In the genomic region with DNA sequence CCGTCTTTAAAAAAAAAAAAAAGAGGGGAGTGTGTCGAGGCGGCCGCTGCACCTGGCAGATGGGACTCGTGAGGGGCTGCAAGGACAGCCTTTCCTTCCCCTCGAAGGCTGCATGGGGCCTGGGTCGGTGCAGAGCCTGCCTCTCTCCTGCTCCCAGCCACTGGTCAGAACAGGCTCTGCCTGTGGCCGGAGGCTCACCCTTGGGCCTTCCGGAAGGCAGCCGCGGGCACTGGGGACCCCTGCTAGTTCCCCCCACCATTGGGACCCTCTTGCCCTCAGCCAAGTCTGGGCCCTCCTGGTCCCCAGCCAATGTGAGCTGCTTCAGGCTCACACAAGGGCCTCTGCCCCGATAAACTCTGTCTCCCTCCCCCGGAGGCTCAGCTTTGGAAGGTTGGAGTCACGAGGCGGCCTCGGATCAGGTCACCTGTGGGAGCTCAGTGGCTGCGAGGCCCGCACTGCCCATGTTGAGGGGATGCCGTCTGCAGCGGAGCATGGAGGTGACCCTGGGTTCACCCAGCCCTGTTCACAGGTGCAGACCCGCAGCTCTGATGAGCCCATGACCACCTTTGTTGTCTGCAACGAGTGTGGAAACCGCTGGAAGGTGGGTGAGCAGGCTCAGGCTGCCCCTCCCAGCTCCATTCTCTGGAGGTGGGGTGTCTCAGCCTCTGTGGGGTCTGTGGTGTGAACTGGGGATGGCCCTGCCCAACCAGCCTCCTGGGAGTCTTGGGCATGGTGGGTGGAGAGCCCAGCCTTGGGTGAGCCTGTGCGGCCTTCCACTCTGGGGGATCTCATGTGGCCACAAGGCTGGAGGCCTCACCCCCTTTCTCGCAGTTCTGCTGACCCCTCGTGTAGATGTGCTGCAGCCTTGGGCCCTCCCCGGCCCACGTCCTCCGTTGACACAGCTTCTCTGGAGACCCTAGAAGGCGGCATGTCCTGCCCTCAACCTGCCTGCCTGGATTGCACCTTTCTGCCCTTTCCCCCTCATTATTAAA, we compare ENCODE assay signal across 1 cellular context.
A peak's percentile ranks its signal among the peaks of the same experiment; 100 is the strongest.
TF ChIP-seq lines count a peak whose summit lies in the region.

No MANE protein-coding gene starts in this region.

TF ChIP-seq in K562, 482 proteins besides CTCF, POLR2A, EP300 and RAD21:
- no peak for TF ChIP-seq CREM (IDR thresholded peaks at IDR 0.05; ENCODE audit: low read depth)
- 0 out of 2 replicates have a peak, but pooled peaks have one; percentile 27 for TF ChIP-seq RBFOX2 (IDR thresholded peaks at IDR 0.05; ENCODE audit: low read depth, low read length)
- TF ChIP-seq, protein P1, sequence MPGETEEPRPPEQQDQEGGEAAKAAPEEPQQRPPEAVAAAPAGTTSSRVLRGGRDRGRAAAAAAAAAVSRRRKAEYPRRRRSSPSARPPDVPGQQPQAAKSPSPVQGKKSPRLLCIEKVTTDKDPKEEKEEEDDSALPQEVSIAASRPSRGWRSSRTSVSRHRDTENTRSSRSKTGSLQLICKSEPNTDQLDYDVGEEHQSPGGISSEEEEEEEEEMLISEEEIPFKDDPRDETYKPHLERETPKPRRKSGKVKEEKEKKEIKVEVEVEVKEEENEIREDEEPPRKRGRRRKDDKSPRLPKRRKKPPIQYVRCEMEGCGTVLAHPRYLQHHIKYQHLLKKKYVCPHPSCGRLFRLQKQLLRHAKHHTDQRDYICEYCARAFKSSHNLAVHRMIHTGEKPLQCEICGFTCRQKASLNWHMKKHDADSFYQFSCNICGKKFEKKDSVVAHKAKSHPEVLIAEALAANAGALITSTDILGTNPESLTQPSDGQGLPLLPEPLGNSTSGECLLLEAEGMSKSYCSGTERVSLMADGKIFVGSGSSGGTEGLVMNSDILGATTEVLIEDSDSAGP (CRISPR knock-in tag; IDR thresholded peaks at IDR 0.05) = no peak
- peak; percentile 57 for TF ChIP-seq POLR2G (IDR thresholded peaks at IDR 0.05; ENCODE audit: low read depth, low read length)
- no peak for TF ChIP-seq HMG20B (CRISPR knock-in tag; IDR thresholded peaks at IDR 0.05)
- peak; percentile 28 for TF ChIP-seq HMGN3 (IDR thresholded peaks at IDR 0.05; ENCODE audit: borderline replicate concordance, extremely low read depth, insufficient read length, low read depth, low read length)
